In genomic region chr2:233252227-233252626, GRCh38 we compare ENCODE assay signal across 8 cellular contexts. TPM values are rescaled to one million over a fixed set of nuclear protein-coding genes. Genes with fewer than 3 reads are reported as not detected.
DNase-seq lines count a peak whose midpoint lies in the region; ATAC-seq and TF ChIP-seq lines count a peak whose summit lies in the region.

No MANE protein-coding gene starts in this region.

- peak overlapping the region; percentile 77 to 98 (median 92) for H3K27ac Mint-ChIP-seq in naive thymus-derived CD8-positive, alpha-beta T cell

- ATAC-seq in naive thymus-derived CD8-positive, alpha-beta T cell, result no peak
- ATAC-seq in GM18502 (IDR thresholded peaks at IDR 0.05; ENCODE audit: poor library complexity, unreplicated experiment) (no peak), GM21786 (IDR thresholded peaks at IDR 0.05; ENCODE audit: unreplicated experiment) (no peak)

- peaks cover 32 to 42% (median 38%) of the 10 kb centered on the region in 11 experiments for H3K36me3 ChIP-seq in BLaER1 treated with 17β-estradiol and CSF1 and Interleukin-3, amounts not matched to agents 10 nM and 100 nM

- peak overlapping the region; percentile 52 to 85 (median 79); a peak in 21 of 22 replicates for H3K27ac ChIP-seq in BLaER1 treated with 17β-estradiol and CSF1 and Interleukin-3, amounts not matched to agents 10 nM and 100 nM
- H3K27ac ChIP-seq in coronary artery, result peak overlapping the region; percentile 59 to 85

- H3K27me3 ChIP-seq in BLaER1 treated with 17β-estradiol and CSF1 and Interleukin-3, amounts not matched to agents 10 nM and 100 nM, result no peaks in the 10 kb centered on the region

- peak overlapping the region; percentile 82 to 92 (median 85) for H3K9ac ChIP-seq in BLaER1 treated with 17β-estradiol and CSF1 and Interleukin-3, amounts not matched to agents 10 nM and 100 nM

- H3K4me3 Mint-ChIP-seq in naive thymus-derived CD8-positive, alpha-beta T cell, result peak overlapping the region; percentile 87 to 96 (median 92)

- POLR2A ChIA-PET in naive thymus-derived CD8-positive, alpha-beta T cell (lab: Charles Lee), result interaction anchor here (2.7 to 7.6 kb wide), 2 partner anchors 15 to 191 kb away, joined by 21 to 110 read pairs; partner anchors contain the start of gene INPP5D

- no peaks in the 10 kb centered on the region for H3K9me3 Mint-ChIP-seq in naive thymus-derived CD8-positive, alpha-beta T cell

- H3K4me1 ChIP-seq in BLaER1 treated with 17β-estradiol and CSF1 and Interleukin-3, amounts not matched to agents 10 nM and 100 nM, result peaks cover 18 to 68% (median 43%) of the 10 kb centered on the region in 10 experiments

- H3K4me1 Mint-ChIP-seq in naive thymus-derived CD8-positive, alpha-beta T cell, result peaks cover 30 to 77% (median 68%) of the 10 kb centered on the region in 4 donors

- in situ Hi-C loops in KBM-7 (cut with MboI; ENCODE audit: low pct_unique_long_range_greater_than_20kb, low sequenced_read_pairs), result loop anchor here (25.0 kb wide), 1 partner anchor 390 kb away; the partner anchor contains the start of gene SNORC

- H3K4me2 ChIP-seq in BLaER1 treated with 17β-estradiol and CSF1 and Interleukin-3, amounts not matched to agents 10 nM and 100 nM, result peak overlapping the region; percentile 78 to 99 (median 89)

- no peak for TF ChIP-seq CTCF in coronary artery (IDR thresholded peaks at IDR 0.05)

- H3K4me3 ChIP-seq in BLaER1 treated with 17β-estradiol and CSF1 and Interleukin-3, amounts not matched to agents 10 nM and 100 nM, result peak overlapping the region; percentile 82 to 97 (median 90)
- H3K4me3 ChIP-seq in coronary artery, result peak overlapping the region; percentile 93

- no peaks in the 10 kb centered on the region for H3K9me3 ChIP-seq in BLaER1 treated with 17β-estradiol and CSF1 and Interleukin-3, amounts not matched to agents 10 nM and 100 nM (replicated peaks in 1 of 11)

- H4K20me1 ChIP-seq in BLaER1 treated with 17β-estradiol and CSF1 and Interleukin-3, amounts not matched to agents 10 nM and 100 nM, result peaks cover 23 to 56% (median 43%) of the 10 kb centered on the region in 11 experiments; a peak in 21 of 22 replicates

- peaks cover 0 to 36% (median 3%) of the 10 kb centered on the region in 3 donors for H3K36me3 Mint-ChIP-seq in naive thymus-derived CD8-positive, alpha-beta T cell

- DNase-seq in KBM-7 (peak; percentile 26), coronary artery (ENCODE audit: low spot score) (no peak), DMS114 treated with DMSO at 0.1 percent for 48 hours (lab: John Stamatoyannopoulos, UW; ENCODE audit: unreplicated experiment) (no peak), COLO829 (ENCODE audit: low spot score) (no peak)
- DNase-seq in naive thymus-derived CD8-positive, alpha-beta T cell, result no peak

- H3K27me3 Mint-ChIP-seq in naive thymus-derived CD8-positive, alpha-beta T cell, result no peaks in the 10 kb centered on the region

RNA-seq across cellular contexts. Expression of gene ATG16L1, which starts 0.8 kb away (rescaled TPM):
- 10 to 100 TPM; 76.4 to 78.5 TPM for total RNA-seq in naive thymus-derived CD8-positive, alpha-beta T cell
- polyA plus RNA-seq in naive thymus-derived CD8-positive, alpha-beta T cell, result 10 to 100 TPM; 12.4 to 19.3 (median 15.7) TPM

RNA-seq across cellular contexts. Expression of gene SAG, which starts 55.4 kb away (rescaled TPM):
- total RNA-seq in naive thymus-derived CD8-positive, alpha-beta T cell, result 1 to 10 TPM in 1 of 2 experiments, not detected in 1; 1.2 TPM
- polyA plus RNA-seq in naive thymus-derived CD8-positive, alpha-beta T cell, result not detected
